18 cellular contexts compared by ENCODE assay signal in the genomic region with DNA sequence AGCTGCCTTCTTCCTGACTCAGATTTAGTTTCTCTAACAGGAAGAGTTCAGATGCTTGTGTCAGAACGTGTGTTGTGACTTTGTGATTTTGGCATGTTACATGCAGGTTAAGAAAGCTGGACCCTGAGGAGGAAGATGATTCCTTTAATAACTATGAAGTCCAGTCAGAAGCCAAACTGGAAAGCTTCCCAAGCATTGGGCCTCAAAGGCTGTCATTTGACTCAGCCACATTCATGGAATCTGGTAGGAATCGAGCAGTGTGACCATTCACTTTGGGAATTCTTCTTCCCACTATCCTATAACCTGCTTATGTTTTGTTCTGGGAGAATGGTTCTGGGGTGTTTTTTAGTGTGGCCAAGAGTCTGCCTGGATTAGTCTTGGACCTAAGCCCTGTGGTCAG. TPM values are rescaled to one million over a fixed set of nuclear protein-coding genes. Genes with fewer than 3 reads are reported as not detected.
DNase-seq lines count a peak whose midpoint lies in the region; TF ChIP-seq lines count a peak whose summit lies in the region.
"Had no signal": no experiment of that assay in that cellular context is flagged by ENCODE, and none has a peak within 500 bp of the region (broad histone marks: within the 10 kb centered on the region; RNA-seq: fewer than 3 reads in every experiment).

No MANE protein-coding gene starts in this region.

- H3K27me3 Mint-ChIP-seq in mesothelial cell of epicardium (ENCODE audit: low read depth): no peaks in the 10 kb centered on the region

- H3K4me3 ChIP-seq in skeletal muscle tissue (ENCODE audit: low read length in 3 of 3): no peak overlapping the region
- H3K4me3 ChIP-seq: SJCRH30 had no signal

- peak overlapping the region; percentile 70 for H3K27ac ChIP-seq in skeletal muscle tissue (ENCODE audit: low read depth, low read length)
- H3K27ac ChIP-seq: SJCRH30 had no signal

- no peaks in the 10 kb centered on the region for H3K27me3 ChIP-seq in skeletal muscle tissue (ENCODE audit: control insufficient read depth in 3 of 3, insufficient read depth in 3 of 3, low read length in 3 of 3)
- H3K27me3 ChIP-seq: SJCRH30 had no signal

- H3K36me3 Mint-ChIP-seq in mesothelial cell of epicardium: peaks cover 60% of the 10 kb centered on the region

- peaks cover 18 to 22% (median 19%) of the 10 kb centered on the region in 3 donors for H3K4me1 ChIP-seq in skeletal muscle tissue (ENCODE audit: control insufficient read depth in 3 of 3, insufficient read depth in 3 of 3, low read length in 3 of 3)
- H3K4me1 ChIP-seq: SJCRH30 had no signal

- no peaks in the 10 kb centered on the region for H3K4me1 Mint-ChIP-seq in mesothelial cell of epicardium
- H3K4me1 Mint-ChIP-seq: brain had no signal

- TF ChIP-seq CTCF in mesothelial cell of epicardium (IDR thresholded peaks at IDR 0.05; ENCODE audit: unreplicated experiment): no peak

- DNase-seq in EL: peak; percentile 97
- peak; percentile 67 for DNase-seq in amniotic epithelial cell (ENCODE audit: low read depth)
- peak; percentile 53 for DNase-seq in fibroblast of the conjunctiva (ENCODE audit: low read depth)
- DNase-seq in COLO829 (ENCODE audit: low spot score): no peak
- DNase-seq in mesothelial cell of epicardium (ENCODE audit: low spot score in 2 of 2, unreplicated experiment in 2 of 2): no peak
- DNase-seq in cerebellum (ENCODE audit: low spot score): no peak
- no peak for DNase-seq in NCI-H2107 (lab: John Stamatoyannopoulos, UW)
- DNase-seq: activated CD4-positive, alpha-beta T cell treated with anti-CD3 and anti-CD28 coated beads for 1 hour; COR-L47; GOT3; left cardiac atrium; NCI-H146; nephron progenitor cell; SJCRH30 had no signal

- no peak overlapping the region for H3K4me3 Mint-ChIP-seq in mesothelial cell of epicardium
- H3K4me3 Mint-ChIP-seq: activated T-helper 1 cell treated with anti-CD3 and anti-CD28 coated beads, Interleukin-12 subunit alpha, Interleukin-12 subunit beta, Interleukin-2, Interleukin-4 antibody, amounts not matched to agents 30 ng/mL and 10 ng/mL and 1 ng/mL, durations not matched to agents 14 hours and 24 hours and 36 hours; brain; nephron progenitor cell had no signal

- H3K27ac Mint-ChIP-seq in mesothelial cell of epicardium: no peak overlapping the region
- H3K27ac Mint-ChIP-seq: activated T-helper 1 cell treated with anti-CD3 and anti-CD28 coated beads, Interleukin-12 subunit alpha, Interleukin-12 subunit beta, Interleukin-2, Interleukin-4 antibody, amounts not matched to agents 30 ng/mL and 10 ng/mL and 1 ng/mL, durations not matched to agents 14 hours and 24 hours and 36 hours; brain; nephron progenitor cell had no signal

- no peak overlapping the region for H3K9ac ChIP-seq in skeletal muscle tissue (ENCODE audit: low read depth in 1 of 3, low read length in 3 of 3)

- peaks cover 66 to 83% (median 67%) of the 10 kb centered on the region in 3 donors for H3K36me3 ChIP-seq in skeletal muscle tissue (ENCODE audit: control insufficient read depth in 3 of 3, insufficient read depth in 3 of 3, low read length in 3 of 3)

- no peaks in the 10 kb centered on the region for H3K9me3 Mint-ChIP-seq in mesothelial cell of epicardium
- H3K9me3 Mint-ChIP-seq: activated T-helper 1 cell treated with anti-CD3 and anti-CD28 coated beads, Interleukin-12 subunit alpha, Interleukin-12 subunit beta, Interleukin-2, Interleukin-4 antibody, amounts not matched to agents 30 ng/mL and 10 ng/mL and 1 ng/mL, durations not matched to agents 14 hours and 24 hours and 36 hours had no signal

- H3K9me3 ChIP-seq in skeletal muscle tissue (ENCODE audit: control insufficient read depth in 3 of 3, low read length in 3 of 3): no peaks in the 10 kb centered on the region
- H3K9me3 ChIP-seq: SJCRH30 had no signal

RNA-seq across cellular contexts. Expression of a gene that starts 48.0 kb away (rescaled TPM):
- total RNA-seq in skeletal muscle tissue (18.3 TPM), mesothelial cell of epicardium (67.8 to 74.4 TPM (median 69.5 TPM) in 3 replicates), cerebellum (59.4 TPM)

RNA-seq across cellular contexts. Expression of a gene that starts 53.9 kb away (rescaled TPM):
- not detected for total RNA-seq in skeletal muscle tissue
- not detected in 3 replicates for total RNA-seq in mesothelial cell of epicardium
- total RNA-seq in cerebellum: not detected
- total RNA-seq: activated T-helper 1 cell treated with anti-CD3 and anti-CD28 coated beads, Interleukin-12 subunit alpha, Interleukin-12 subunit beta, Interleukin-2, Interleukin-4 antibody, amounts not matched to agents 30 ng/mL and 10 ng/mL and 1 ng/mL, durations not matched to agents 14 hours and 24 hours and 36 hours; frontal cortex; left cardiac atrium; SJCRH30 had no signal

Comparison
In these comparisons a context has a peak if more than half of its experiments do, and no peak if none do; other contexts are left out.
1. DNase-seq: peak in EL (single experiment), amniotic epithelial cell (single experiment) and fibroblast of the conjunctiva (single experiment); none in COLO829 (single experiment), mesothelial cell of epicardium (0 of 2), cerebellum (single experiment) and NCI-H2107 (single experiment).